ENCODE assay signal across 1 cellular context in the genomic region with DNA sequence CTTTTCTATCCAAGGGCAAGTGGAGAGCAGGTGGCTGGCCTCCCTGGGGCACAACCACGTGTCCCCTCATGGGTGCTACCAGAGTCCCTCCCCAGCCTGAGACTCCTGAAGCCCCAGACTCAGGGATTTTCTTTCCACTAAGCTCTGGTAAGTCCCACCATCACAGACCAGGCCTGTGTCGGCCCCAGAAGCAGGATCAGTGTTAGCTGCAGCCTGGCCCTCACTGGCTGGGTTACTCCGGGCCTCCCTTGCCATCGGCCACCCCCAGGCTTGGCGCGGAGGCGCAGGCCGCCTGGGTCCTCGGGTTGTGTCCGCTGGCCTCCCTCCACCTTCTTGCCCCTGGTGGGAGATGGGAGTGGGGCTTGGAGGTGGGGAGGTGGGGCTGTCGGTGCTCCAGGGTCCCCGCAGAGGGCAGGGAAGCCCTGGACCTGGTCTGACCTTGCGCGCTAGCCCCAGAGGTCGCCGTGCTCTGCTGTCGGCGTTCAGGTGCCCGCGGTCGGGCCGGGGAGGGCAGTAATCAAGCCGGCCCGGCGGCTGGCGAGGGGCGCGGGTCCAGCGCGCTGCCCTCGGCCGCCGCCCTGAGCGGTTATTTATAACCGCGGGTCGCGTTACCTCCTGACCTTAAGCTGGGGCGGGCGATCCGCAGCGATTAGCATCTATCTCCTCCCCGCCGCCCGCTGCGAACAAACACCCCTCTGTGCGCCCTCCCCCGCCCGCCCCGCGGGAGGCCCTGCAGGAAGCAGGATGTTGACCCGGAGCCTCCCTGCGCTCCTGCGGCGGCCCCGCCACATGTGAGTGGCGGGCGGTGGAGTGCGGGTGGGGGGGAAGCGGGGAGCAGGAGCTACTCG.
TF ChIP-seq lines count a peak whose summit lies in the region.

No MANE protein-coding gene starts in this region.

TF ChIP-seq in K562, 482 proteins besides CTCF, POLR2A, EP300 and RAD21 (continued from another document and continues in another):
- TF ChIP-seq, protein P1, sequence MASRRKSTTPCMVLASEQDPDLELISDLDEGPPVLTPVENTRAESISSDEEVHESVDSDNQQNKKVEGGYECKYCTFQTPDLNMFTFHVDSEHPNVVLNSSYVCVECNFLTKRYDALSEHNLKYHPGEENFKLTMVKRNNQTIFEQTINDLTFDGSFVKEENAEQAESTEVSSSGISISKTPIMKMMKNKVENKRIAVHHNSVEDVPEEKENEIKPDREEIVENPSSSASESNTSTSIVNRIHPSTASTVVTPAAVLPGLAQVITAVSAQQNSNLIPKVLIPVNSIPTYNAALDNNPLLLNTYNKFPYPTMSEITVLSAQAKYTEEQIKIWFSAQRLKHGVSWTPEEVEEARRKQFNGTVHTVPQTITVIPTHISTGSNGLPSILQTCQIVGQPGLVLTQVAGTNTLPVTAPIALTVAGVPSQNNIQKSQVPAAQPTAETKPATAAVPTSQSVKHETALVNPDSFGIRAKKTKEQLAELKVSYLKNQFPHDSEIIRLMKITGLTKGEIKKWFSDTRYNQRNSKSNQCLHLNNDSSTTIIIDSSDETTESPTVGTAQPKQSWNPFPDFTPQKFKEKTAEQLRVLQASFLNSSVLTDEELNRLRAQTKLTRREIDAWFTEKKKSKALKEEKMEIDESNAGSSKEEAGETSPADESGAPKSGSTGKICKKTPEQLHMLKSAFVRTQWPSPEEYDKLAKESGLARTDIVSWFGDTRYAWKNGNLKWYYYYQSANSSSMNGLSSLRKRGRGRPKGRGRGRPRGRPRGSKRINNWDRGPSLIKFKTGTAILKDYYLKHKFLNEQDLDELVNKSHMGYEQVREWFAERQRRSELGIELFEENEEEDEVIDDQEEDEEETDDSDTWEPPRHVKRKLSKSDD (conservative IDR thresholded peaks at IDR 0.05; ENCODE audit: low read length) = no peak
- TF ChIP-seq FOXM1 (IDR thresholded peaks at IDR 0.05; ENCODE audit: low read depth) = no peak
- TF ChIP-seq FOXM1 (CRISPR knock-in tag; IDR thresholded peaks at IDR 0.05; ENCODE audit: low read depth) = no peak
- no peak for TF ChIP-seq TRIM28 (IDR thresholded peaks at IDR 0.05)
- no peak for TF ChIP-seq PCBP2 (IDR thresholded peaks at IDR 0.05; ENCODE audit: low read depth, low read length, poor library complexity, severe bottlenecking)
- no peak for TF ChIP-seq EZH2 (IDR thresholded peaks at IDR 0.05; ENCODE audit: borderline replicate concordance, low read depth, low read length)
- TF ChIP-seq NFYB (IDR thresholded peaks at IDR 0.05; ENCODE audit: extremely low read depth, insufficient read length) = no peak
- TF ChIP-seq GATAD2B (IDR thresholded peaks at IDR 0.05; ENCODE audit: borderline replicate concordance) = peak; percentile 82; the same call in 1 of the 2 replicates
- no peak for TF ChIP-seq SMARCA5 (IDR thresholded peaks at IDR 0.05)
- no peak for TF ChIP-seq YBX1 (IDR thresholded peaks at IDR 0.05)
- TF ChIP-seq, protein P2, sequence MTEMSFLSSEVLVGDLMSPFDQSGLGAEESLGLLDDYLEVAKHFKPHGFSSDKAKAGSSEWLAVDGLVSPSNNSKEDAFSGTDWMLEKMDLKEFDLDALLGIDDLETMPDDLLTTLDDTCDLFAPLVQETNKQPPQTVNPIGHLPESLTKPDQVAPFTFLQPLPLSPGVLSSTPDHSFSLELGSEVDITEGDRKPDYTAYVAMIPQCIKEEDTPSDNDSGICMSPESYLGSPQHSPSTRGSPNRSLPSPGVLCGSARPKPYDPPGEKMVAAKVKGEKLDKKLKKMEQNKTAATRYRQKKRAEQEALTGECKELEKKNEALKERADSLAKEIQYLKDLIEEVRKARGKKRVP (CRISPR knock-in tag; IDR thresholded peaks at IDR 0.05) = no peak
- TF ChIP-seq, protein P3, sequence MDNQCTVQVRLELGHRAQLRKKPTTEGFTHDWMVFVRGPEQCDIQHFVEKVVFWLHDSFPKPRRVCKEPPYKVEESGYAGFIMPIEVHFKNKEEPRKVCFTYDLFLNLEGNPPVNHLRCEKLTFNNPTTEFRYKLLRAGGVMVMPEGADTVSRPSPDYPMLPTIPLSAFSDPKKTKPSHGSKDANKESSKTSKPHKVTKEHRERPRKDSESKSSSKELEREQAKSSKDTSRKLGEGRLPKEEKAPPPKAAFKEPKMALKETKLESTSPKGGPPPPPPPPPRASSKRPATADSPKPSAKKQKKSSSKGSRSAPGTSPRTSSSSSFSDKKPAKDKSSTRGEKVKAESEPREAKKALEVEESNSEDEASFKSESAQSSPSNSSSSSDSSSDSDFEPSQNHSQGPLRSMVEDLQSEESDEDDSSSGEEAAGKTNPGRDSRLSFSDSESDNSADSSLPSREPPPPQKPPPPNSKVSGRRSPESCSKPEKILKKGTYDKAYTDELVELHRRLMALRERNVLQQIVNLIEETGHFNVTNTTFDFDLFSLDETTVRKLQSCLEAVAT (IDR thresholded peaks at IDR 0.05) = no peak; a peak in 1 of 4 replicates
- TF ChIP-seq SMARCE1 (IDR thresholded peaks at IDR 0.05) = no peak
- TF ChIP-seq, protein P4, sequence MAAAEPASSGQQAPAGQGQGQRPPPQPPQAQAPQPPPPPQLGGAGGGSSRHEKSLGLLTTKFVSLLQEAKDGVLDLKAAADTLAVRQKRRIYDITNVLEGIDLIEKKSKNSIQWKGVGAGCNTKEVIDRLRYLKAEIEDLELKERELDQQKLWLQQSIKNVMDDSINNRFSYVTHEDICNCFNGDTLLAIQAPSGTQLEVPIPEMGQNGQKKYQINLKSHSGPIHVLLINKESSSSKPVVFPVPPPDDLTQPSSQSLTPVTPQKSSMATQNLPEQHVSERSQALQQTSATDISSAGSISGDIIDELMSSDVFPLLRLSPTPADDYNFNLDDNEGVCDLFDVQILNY (CRISPR knock-in tag; IDR thresholded peaks at IDR 0.05) = no peak
- TF ChIP-seq KLF16 (IDR thresholded peaks at IDR 0.05) = peak; percentile 56
- TF ChIP-seq NRF1 (conservative IDR thresholded peaks at IDR 0.05 in 1 of 2, IDR thresholded peaks at IDR 0.05 in 1 of 2) = peak; percentile 53 to 57
- TF ChIP-seq NFIX (CRISPR knock-in tag; IDR thresholded peaks at IDR 0.05; ENCODE audit: low read depth) = no peak
- TF ChIP-seq RUNX1 (IDR thresholded peaks at IDR 0.05; ENCODE audit: low read depth) = no peak
- TF ChIP-seq, protein P5, sequence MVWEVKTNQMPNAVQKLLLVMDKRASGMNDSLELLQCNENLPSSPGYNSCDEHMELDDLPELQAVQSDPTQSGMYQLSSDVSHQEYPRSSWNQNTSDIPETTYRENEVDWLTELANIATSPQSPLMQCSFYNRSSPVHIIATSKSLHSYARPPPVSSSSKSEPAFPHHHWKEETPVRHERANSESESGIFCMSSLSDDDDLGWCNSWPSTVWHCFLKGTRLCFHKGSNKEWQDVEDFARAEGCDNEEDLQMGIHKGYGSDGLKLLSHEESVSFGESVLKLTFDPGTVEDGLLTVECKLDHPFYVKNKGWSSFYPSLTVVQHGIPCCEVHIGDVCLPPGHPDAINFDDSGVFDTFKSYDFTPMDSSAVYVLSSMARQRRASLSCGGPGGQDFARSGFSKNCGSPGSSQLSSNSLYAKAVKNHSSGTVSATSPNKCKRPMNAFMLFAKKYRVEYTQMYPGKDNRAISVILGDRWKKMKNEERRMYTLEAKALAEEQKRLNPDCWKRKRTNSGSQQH (CRISPR knock-in tag; IDR thresholded peaks at IDR 0.05) = peak; percentile 81
- no peak for TF ChIP-seq ZNF134 (CRISPR knock-in tag; conservative IDR thresholded peaks at IDR 0.05)
- TF ChIP-seq, protein P6, sequence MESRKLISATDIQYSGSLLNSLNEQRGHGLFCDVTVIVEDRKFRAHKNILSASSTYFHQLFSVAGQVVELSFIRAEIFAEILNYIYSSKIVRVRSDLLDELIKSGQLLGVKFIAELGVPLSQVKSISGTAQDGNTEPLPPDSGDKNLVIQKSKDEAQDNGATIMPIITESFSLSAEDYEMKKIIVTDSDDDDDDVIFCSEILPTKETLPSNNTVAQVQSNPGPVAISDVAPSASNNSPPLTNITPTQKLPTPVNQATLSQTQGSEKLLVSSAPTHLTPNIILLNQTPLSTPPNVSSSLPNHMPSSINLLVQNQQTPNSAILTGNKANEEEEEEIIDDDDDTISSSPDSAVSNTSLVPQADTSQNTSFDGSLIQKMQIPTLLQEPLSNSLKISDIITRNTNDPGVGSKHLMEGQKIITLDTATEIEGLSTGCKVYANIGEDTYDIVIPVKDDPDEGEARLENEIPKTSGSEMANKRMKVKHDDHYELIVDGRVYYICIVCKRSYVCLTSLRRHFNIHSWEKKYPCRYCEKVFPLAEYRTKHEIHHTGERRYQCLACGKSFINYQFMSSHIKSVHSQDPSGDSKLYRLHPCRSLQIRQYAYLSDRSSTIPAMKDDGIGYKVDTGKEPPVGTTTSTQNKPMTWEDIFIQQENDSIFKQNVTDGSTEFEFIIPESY (CRISPR knock-in tag; IDR thresholded peaks at IDR 0.05) = no peak
- TF ChIP-seq PHB (CRISPR knock-in tag; IDR thresholded peaks at IDR 0.05) = no peak
- no peak for TF ChIP-seq RFX7 (CRISPR knock-in tag; IDR thresholded peaks at IDR 0.05)
- TF ChIP-seq GABPB2 (CRISPR knock-in tag; conservative IDR thresholded peaks at IDR 0.05) = no peak
- TF ChIP-seq, protein P7, sequence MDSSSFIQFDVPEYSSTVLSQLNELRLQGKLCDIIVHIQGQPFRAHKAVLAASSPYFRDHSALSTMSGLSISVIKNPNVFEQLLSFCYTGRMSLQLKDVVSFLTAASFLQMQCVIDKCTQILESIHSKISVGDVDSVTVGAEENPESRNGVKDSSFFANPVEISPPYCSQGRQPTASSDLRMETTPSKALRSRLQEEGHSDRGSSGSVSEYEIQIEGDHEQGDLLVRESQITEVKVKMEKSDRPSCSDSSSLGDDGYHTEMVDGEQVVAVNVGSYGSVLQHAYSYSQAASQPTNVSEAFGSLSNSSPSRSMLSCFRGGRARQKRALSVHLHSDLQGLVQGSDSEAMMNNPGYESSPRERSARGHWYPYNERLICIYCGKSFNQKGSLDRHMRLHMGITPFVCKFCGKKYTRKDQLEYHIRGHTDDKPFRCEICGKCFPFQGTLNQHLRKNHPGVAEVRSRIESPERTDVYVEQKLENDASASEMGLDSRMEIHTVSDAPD (CRISPR knock-in tag; IDR thresholded peaks at IDR 0.05) = no peak
- TF ChIP-seq, protein P8, sequence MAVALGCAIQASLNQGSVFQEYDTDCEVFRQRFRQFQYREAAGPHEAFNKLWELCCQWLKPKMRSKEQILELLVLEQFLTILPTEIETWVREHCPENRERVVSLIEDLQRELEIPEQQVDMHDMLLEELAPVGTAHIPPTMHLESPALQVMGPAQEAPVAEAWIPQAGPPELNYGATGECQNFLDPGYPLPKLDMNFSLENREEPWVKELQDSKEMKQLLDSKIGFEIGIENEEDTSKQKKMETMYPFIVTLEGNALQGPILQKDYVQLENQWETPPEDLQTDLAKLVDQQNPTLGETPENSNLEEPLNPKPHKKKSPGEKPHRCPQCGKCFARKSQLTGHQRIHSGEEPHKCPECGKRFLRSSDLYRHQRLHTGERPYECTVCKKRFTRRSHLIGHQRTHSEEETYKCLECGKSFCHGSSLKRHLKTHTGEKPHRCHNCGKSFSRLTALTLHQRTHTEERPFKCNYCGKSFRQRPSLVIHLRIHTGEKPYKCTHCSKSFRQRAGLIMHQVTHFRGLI (CRISPR knock-in tag; IDR thresholded peaks at IDR 0.05) = no peak
- peak; percentile 62; the same call in 1 of the 2 replicates for TF ChIP-seq EP400 (IDR thresholded peaks at IDR 0.05)
- no peak for TF ChIP-seq ZNF79 (CRISPR knock-in tag; IDR thresholded peaks at IDR 0.05; ENCODE audit: low read depth)
- TF ChIP-seq GATA2 (CRISPR knock-in tag; IDR thresholded peaks at IDR 0.05) = peak; percentile 83
- TF ChIP-seq, protein P9, sequence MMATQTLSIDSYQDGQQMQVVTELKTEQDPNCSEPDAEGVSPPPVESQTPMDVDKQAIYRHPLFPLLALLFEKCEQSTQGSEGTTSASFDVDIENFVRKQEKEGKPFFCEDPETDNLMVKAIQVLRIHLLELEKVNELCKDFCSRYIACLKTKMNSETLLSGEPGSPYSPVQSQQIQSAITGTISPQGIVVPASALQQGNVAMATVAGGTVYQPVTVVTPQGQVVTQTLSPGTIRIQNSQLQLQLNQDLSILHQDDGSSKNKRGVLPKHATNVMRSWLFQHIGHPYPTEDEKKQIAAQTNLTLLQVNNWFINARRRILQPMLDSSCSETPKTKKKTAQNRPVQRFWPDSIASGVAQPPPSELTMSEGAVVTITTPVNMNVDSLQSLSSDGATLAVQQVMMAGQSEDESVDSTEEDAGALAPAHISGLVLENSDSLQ (IDR thresholded peaks at IDR 0.05) = peak; percentile 88
- TF ChIP-seq, protein P10, sequence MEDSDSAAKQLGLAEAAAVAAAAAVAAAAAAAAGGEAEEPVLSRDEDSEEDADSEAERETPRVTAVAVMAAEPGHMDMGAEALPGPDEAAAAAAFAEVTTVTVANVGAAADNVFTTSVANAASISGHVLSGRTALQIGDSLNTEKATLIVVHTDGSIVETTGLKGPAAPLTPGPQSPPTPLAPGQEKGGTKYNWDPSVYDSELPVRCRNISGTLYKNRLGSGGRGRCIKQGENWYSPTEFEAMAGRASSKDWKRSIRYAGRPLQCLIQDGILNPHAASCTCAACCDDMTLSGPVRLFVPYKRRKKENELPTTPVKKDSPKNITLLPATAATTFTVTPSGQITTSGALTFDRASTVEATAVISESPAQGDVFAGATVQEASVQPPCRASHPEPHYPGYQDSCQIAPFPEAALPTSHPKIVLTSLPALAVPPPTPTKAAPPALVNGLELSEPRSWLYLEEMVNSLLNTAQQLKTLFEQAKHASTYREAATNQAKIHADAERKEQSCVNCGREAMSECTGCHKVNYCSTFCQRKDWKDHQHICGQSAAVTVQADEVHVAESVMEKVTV (CRISPR knock-in tag; IDR thresholded peaks at IDR 0.05) = no peak
- no peak for TF ChIP-seq FOXK1 (CRISPR knock-in tag; IDR thresholded peaks at IDR 0.05; ENCODE audit: borderline replicate concordance)
- no peak for TF ChIP-seq ZC3H11A (IDR thresholded peaks at IDR 0.05; ENCODE audit: low read depth, low read length)
- no peak; the same call in 1 of the 2 replicates for TF ChIP-seq ZC3H4 (CRISPR knock-in tag; IDR thresholded peaks at IDR 0.05; ENCODE audit: borderline replicate concordance)
- no peak for TF ChIP-seq NFE2 (IDR thresholded peaks at IDR 0.05; ENCODE audit: low read depth)
- TF ChIP-seq, protein P11, sequence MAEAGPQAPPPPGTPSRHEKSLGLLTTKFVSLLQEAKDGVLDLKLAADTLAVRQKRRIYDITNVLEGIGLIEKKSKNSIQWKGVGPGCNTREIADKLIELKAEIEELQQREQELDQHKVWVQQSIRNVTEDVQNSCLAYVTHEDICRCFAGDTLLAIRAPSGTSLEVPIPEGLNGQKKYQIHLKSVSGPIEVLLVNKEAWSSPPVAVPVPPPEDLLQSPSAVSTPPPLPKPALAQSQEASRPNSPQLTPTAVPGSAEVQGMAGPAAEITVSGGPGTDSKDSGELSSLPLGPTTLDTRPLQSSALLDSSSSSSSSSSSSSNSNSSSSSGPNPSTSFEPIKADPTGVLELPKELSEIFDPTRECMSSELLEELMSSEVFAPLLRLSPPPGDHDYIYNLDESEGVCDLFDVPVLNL (CRISPR knock-in tag; IDR thresholded peaks at IDR 0.05; ENCODE audit: low read depth) = no peak
- TF ChIP-seq, protein P12, sequence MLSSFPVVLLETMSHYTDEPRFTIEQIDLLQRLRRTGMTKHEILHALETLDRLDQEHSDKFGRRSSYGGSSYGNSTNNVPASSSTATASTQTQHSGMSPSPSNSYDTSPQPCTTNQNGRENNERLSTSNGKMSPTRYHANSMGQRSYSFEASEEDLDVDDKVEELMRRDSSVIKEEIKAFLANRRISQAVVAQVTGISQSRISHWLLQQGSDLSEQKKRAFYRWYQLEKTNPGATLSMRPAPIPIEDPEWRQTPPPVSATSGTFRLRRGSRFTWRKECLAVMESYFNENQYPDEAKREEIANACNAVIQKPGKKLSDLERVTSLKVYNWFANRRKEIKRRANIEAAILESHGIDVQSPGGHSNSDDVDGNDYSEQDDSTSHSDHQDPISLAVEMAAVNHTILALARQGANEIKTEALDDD (IDR thresholded peaks at IDR 0.05) = no peak
- TF ChIP-seq CBX5 (IDR thresholded peaks at IDR 0.05; ENCODE audit: borderline replicate concordance, low read depth) = no peak
- TF ChIP-seq SLC30A9 (CRISPR knock-in tag; IDR thresholded peaks at IDR 0.05) = no peak
- no peak for TF ChIP-seq HNRNPH1 (optimal IDR thresholded peaks at IDR 0.05; ENCODE audit: low read depth, low read length)
- peak; percentile 25 to 56; a peak in 1 of 4 replicates for TF ChIP-seq FOXK2 (conservative IDR thresholded peaks at IDR 0.05 in 1 of 2, IDR thresholded peaks at IDR 0.05 in 1 of 2; ENCODE audit: low read depth in 2 of 2)
- TF ChIP-seq KLF6 (CRISPR knock-in tag; IDR thresholded peaks at IDR 0.05; ENCODE audit: borderline replicate concordance) = no peak
